Comparison of ENCODE assay signal across 9 cellular contexts in the genomic region with DNA sequence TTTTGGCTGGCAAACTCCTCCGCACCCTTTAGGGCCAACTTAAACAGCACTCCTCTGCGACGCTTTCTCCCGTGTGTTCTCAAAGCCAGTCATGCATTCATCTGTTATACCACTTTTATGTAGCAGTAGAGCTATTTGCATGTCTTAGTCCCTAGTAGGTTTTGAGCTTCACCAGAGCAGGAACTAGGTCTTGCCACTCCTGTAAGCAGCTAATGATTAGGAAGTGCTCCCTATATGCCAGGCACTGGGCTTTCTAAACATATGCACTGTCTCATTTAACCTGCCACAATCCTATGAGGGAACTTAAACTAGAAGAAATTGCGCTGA.
DNase-seq lines count a peak whose midpoint lies in the region; ATAC-seq and TF ChIP-seq lines count a peak whose summit lies in the region.
"Had no signal": no experiment of that assay in that cellular context is flagged by ENCODE, and none has a peak within 500 bp of the region (broad histone marks: within the 10 kb centered on the region; RNA-seq: fewer than 3 reads in every experiment).

No MANE protein-coding gene starts in this region.

- DNase-seq in HFFc6, result no peak
- DNase-seq in Karpas-422, result peak; percentile 69
- no peak for DNase-seq in progenitor cell of endocrine pancreas (ENCODE audit: low spot score, unreplicated experiment)
- no peak for DNase-seq in anterior cingulate cortex (lab: John Stamatoyannopoulos, UW)
- DNase-seq in NCI-H446 (lab: John Stamatoyannopoulos, UW), result no peak
- no peak for DNase-seq in NK-92 (lab: John Stamatoyannopoulos, UW; ENCODE audit: unreplicated experiment)
- DNase-seq in DMS 273 treated with DMSO at 0.1 percent for 48 hours (lab: John Stamatoyannopoulos, UW), result no peak
- DNase-seq: NCI-H524 had no signal

- no peak overlapping the region for H3K27ac ChIP-seq in Karpas-422 (ENCODE audit: low read length)

- no peaks in the 10 kb centered on the region for H3K79me2 ChIP-seq in Karpas-422 (ENCODE audit: low read length)

- H3K9me2 ChIP-seq in Karpas-422 (replicated peaks; ENCODE audit: insufficient read depth, low read length), result no peaks in the 10 kb centered on the region

- TF ChIP-seq CTCF in HFFc6 (IDR thresholded peaks at IDR 0.05), result no peak
- no peak for TF ChIP-seq CTCF in progenitor cell of endocrine pancreas (IDR thresholded peaks at IDR 0.05; ENCODE audit: unreplicated experiment)

- H3K9me3 Mint-ChIP-seq in HFFc6 (no peaks in the 10 kb centered on the region), progenitor cell of endocrine pancreas (ENCODE audit: low read depth) (no peaks in the 10 kb centered on the region)

- peak overlapping the region; percentile 87 for H3K27ac Mint-ChIP-seq in HFFc6
- peak overlapping the region; percentile 54 for H3K27ac Mint-ChIP-seq in progenitor cell of endocrine pancreas

- no peak overlapping the region for H3K4me3 ChIP-seq in Karpas-422 (ENCODE audit: low read length)

- peaks cover 34% of the 10 kb centered on the region for H3K4me1 Mint-ChIP-seq in HFFc6 (ENCODE audit: low read depth)
- peaks cover 34% of the 10 kb centered on the region for H3K4me1 Mint-ChIP-seq in progenitor cell of endocrine pancreas (ENCODE audit: low read depth)

- H2AFZ ChIP-seq in Karpas-422 (ENCODE audit: low read length), result no peak overlapping the region

- H3K9ac ChIP-seq in Karpas-422 (ENCODE audit: low read length), result no peak overlapping the region

- H3K36me3 ChIP-seq in Karpas-422 (ENCODE audit: insufficient read depth, low read length), result no peaks in the 10 kb centered on the region

- no peak overlapping the region for H3K4me2 ChIP-seq in Karpas-422 (ENCODE audit: low read depth, low read length, poor library complexity, severe bottlenecking)

- H3K36me3 Mint-ChIP-seq in HFFc6 (ENCODE audit: low read depth) (peaks cover 14% of the 10 kb centered on the region; the same call in 1 of the 2 replicates), progenitor cell of endocrine pancreas (ENCODE audit: insufficient read depth) (no peaks in the 10 kb centered on the region)

- H3K4me3 Mint-ChIP-seq in HFFc6 (no peak overlapping the region; the same call in 1 of the 2 replicates), progenitor cell of endocrine pancreas (ENCODE audit: low read depth) (no peak overlapping the region)

- ATAC-seq in GM18870 (IDR thresholded peaks at IDR 0.05; ENCODE audit: unreplicated experiment), result peak; percentile 67

- no peaks in the 10 kb centered on the region for H3K9me3 ChIP-seq in Karpas-422 (ENCODE audit: low read length)

- peaks cover 5% of the 10 kb centered on the region for H3K27me3 Mint-ChIP-seq in HFFc6 (ENCODE audit: insufficient read depth)
- H3K27me3 Mint-ChIP-seq in progenitor cell of endocrine pancreas, result no peaks in the 10 kb centered on the region

- no peaks in the 10 kb centered on the region; the same call in 1 of the 2 replicates for H3K27me3 ChIP-seq in Karpas-422 (ENCODE audit: low read length)

- H4K20me1 ChIP-seq in Karpas-422 (ENCODE audit: insufficient read depth, low read depth, low read length), result no peaks in the 10 kb centered on the region

- peaks cover 18% of the 10 kb centered on the region for H3K4me1 ChIP-seq in Karpas-422 (ENCODE audit: low read length)
